ENCODE assay signal across 8 cellular contexts in genomic region chr1:224623743-224624333, GRCh38. TPM values are rescaled to one million over a fixed set of nuclear protein-coding genes. Genes with fewer than 3 reads are reported as not detected.
DNase-seq lines count a peak whose midpoint lies in the region; ATAC-seq and TF ChIP-seq lines count a peak whose summit lies in the region.

No MANE protein-coding gene starts in this region.

- no peak for TF ChIP-seq POLR2A in ovary (IDR thresholded peaks at IDR 0.05)

- peak overlapping the region; percentile 91 for H3K27ac Mint-ChIP-seq in activated T-helper 2 cell treated with anti-CD3 and anti-CD28 coated beads, Interferon-gamma antibody, Interleukin-2, Interleukin-4, amounts not matched to agents 10 μg/mL and 5 μg/mL and 100 μg/mL, durations not matched to agents 14 hours and 24 hours and 36 hours

- WGBS in ovary, 3 donors, result 75 to 77% (median 75%) methylated on average over 7 of the region's 7 CpGs

- H3K4me1 ChIP-seq in lower lobe of right lung, result no peaks in the 10 kb centered on the region
- H3K4me1 ChIP-seq in ovary (ENCODE audit: insufficient read depth), result no peaks in the 10 kb centered on the region

- intact Hi-C loops in activated T-helper 2 cell treated with anti-CD3 and anti-CD28 coated beads, Interferon-gamma antibody, Interleukin-2, Interleukin-4, amounts not matched to agents 10 μg/mL and 5 μg/mL and 100 μg/mL, durations not matched to agents 14 hours and 24 hours and 36 hours (cut with micrococcal nuclease), result loop anchor here (2.0 to 10.0 kb wide), 5 partner anchors 81 to 439 kb away; partner anchors contain the start of genes DEGS1 and NVL
- intact Hi-C loops in lower lobe of right lung (cut with DNase I), result no loop called here
- intact Hi-C loops in ovary (cut with DNase I), result no loop called here

- H3K36me3 ChIP-seq in lower lobe of right lung (no peaks in the 10 kb centered on the region), ovary (no peaks in the 10 kb centered on the region)

- no peaks in the 10 kb centered on the region for H3K9me3 ChIP-seq in lower lobe of right lung
- peaks cover 0 to 3% of the 10 kb centered on the region in 2 donors for H3K9me3 ChIP-seq in ovary

- H3K9me3 Mint-ChIP-seq in activated T-helper 2 cell treated with anti-CD3 and anti-CD28 coated beads, Interferon-gamma antibody, Interleukin-2, Interleukin-4, amounts not matched to agents 10 μg/mL and 5 μg/mL and 100 μg/mL, durations not matched to agents 14 hours and 24 hours and 36 hours, result peaks cover 20% of the 10 kb centered on the region

- H3K4me1 Mint-ChIP-seq in activated T-helper 2 cell treated with anti-CD3 and anti-CD28 coated beads, Interferon-gamma antibody, Interleukin-2, Interleukin-4, amounts not matched to agents 10 μg/mL and 5 μg/mL and 100 μg/mL, durations not matched to agents 14 hours and 24 hours and 36 hours (ENCODE audit: low read depth), result peaks cover 39% of the 10 kb centered on the region

- ATAC-seq in HG03066 (IDR thresholded peaks at IDR 0.05; ENCODE audit: low read depth, unreplicated experiment) (peak; percentile 76), lower lobe of right lung (peak; percentile 58 to 64)

- H3K4me3 ChIP-seq in lower lobe of right lung (no peak overlapping the region), ovary (no peak overlapping the region)

- no peak for TF ChIP-seq EP300 in ovary (IDR thresholded peaks at IDR 0.05)

- TF ChIP-seq CTCF in lower lobe of right lung (IDR thresholded peaks at IDR 0.05) (no peak), ovary (IDR thresholded peaks at IDR 0.05) (no peak)

- peaks cover 17% of the 10 kb centered on the region for H3K36me3 Mint-ChIP-seq in activated T-helper 2 cell treated with anti-CD3 and anti-CD28 coated beads, Interferon-gamma antibody, Interleukin-2, Interleukin-4, amounts not matched to agents 10 μg/mL and 5 μg/mL and 100 μg/mL, durations not matched to agents 14 hours and 24 hours and 36 hours (ENCODE audit: low read depth)

- H3K27ac ChIP-seq in lower lobe of right lung (no peak overlapping the region), ovary (no peak overlapping the region)

- peak; percentile 6 to 10 for DNase-seq in SHP77 (lab: John Stamatoyannopoulos, UW)
- DNase-seq in SHP77 treated with DMSO at 0.1 percent for 48 hours (lab: John Stamatoyannopoulos, UW), result no peak
- peak; percentile 98 for DNase-seq in RPMI7951 (ENCODE audit: low read depth)
- DNase-seq in activated T-helper 2 cell treated with anti-CD3 and anti-CD28 coated beads, Interferon-gamma antibody, Interleukin-2, Interleukin-4, amounts not matched to agents 10 μg/mL and 5 μg/mL and 100 μg/mL, durations not matched to agents 14 hours and 24 hours and 36 hours (ENCODE audit: low spot score), result peak; percentile 86
- DNase-seq in lower lobe of right lung, result no peak
- no peak for DNase-seq in ovary
- DNase-seq in anterior cingulate cortex (lab: John Stamatoyannopoulos, UW), result no peak

- H3K27me3 ChIP-seq in lower lobe of right lung (ENCODE audit: low read depth), result peaks cover 9% of the 10 kb centered on the region
- H3K27me3 ChIP-seq in ovary, result no peaks in the 10 kb centered on the region

- peaks cover 28% of the 10 kb centered on the region for H3K27me3 Mint-ChIP-seq in activated T-helper 2 cell treated with anti-CD3 and anti-CD28 coated beads, Interferon-gamma antibody, Interleukin-2, Interleukin-4, amounts not matched to agents 10 μg/mL and 5 μg/mL and 100 μg/mL, durations not matched to agents 14 hours and 24 hours and 36 hours (ENCODE audit: low read depth)

- H3K4me3 Mint-ChIP-seq in activated T-helper 2 cell treated with anti-CD3 and anti-CD28 coated beads, Interferon-gamma antibody, Interleukin-2, Interleukin-4, amounts not matched to agents 10 μg/mL and 5 μg/mL and 100 μg/mL, durations not matched to agents 14 hours and 24 hours and 36 hours (ENCODE audit: low read depth), result peak overlapping the region; percentile 65

RNA-seq across cellular contexts. Expression of gene CNIH3, which starts 7.7 kb away (rescaled TPM):
- total RNA-seq in RPMI7951 (2014; rRNA removed; shearing (Covaris generic)), result 21.0 and 24.5 TPM in 2 replicates
- 0.94 and 1.5 TPM in 2 replicates for total RNA-seq in activated T-helper 2 cell treated with anti-CD3 and anti-CD28 coated beads, Interferon-gamma antibody, Interleukin-2, Interleukin-4, amounts not matched to agents 10 μg/mL and 5 μg/mL and 100 μg/mL, durations not matched to agents 14 hours and 24 hours and 36 hours
- total RNA-seq in lower lobe of right lung, result 2.1 TPM
- total RNA-seq in ovary, result 10 to 100 TPM in 1 of 7 donors, 1 to 10 TPM in 6; 6.9 to 11.8 (median 8.3) TPM
- polyA plus RNA-seq in ovary, result 1 to 10 TPM; 3.8 to 9.7 TPM

Comparison
In these comparisons a context has a peak if more than half of its experiments do, and no peak if none do; other contexts are left out.
1. DNase-seq: peak in SHP77 (2 of 2), RPMI7951 (single experiment) and activated T-helper 2 cell treated with anti-CD3 and anti-CD28 coated beads, Interferon-gamma antibody, Interleukin-2, Interleukin-4, amounts not matched to agents 10 μg/mL and 5 μg/mL and 100 μg/mL, durations not matched to agents 14 hours and 24 hours and 36 hours (single experiment); none in SHP77 treated with DMSO at 0.1 percent for 48 hours (single experiment), lower lobe of right lung (single experiment), ovary (0 of 5) and anterior cingulate cortex (0 of 58).